2 cellular contexts compared by ENCODE assay signal in the genomic region with DNA sequence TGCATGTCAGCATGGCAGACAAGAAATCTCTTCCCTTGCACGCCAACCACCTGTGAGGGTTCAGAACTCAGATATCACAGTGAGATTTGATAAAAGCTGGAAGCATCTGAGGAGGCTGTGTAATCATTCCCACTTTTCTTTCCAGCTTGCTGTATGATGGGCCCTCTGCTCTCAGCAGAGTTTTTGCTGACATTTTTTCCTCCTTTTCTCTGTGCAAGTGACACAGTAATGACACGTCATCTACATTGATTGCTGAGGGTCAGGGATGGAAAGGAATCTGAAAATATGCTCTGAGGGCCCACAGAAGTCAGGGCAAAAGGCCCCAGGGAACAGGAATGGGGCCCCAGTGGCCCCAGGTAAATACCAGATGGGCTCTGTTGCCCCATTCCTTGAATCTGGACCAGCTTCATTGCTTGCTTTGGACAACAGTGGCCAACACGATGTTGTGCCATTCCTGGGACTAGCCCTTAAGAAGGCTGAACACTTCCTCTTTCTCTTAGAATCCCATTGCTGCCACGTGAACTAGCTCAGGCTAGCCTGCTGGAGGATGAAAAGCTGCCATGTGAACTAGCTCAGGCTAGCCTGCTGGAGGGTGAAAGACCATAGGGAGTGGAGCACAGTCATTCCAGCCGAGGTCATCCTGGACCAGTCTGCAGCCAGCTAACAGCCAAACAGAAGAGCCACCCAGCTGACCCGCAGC.
A peak's percentile ranks its signal among the peaks of the same experiment; 100 is the strongest.
TF ChIP-seq lines count a peak whose summit lies in the region.

No MANE protein-coding gene starts in this region.

TF ChIP-seq in K562, 482 proteins besides CTCF, POLR2A, EP300 and RAD21 (continued from another document):
- TF ChIP-seq NELFE (IDR thresholded peaks at IDR 0.05; ENCODE audit: insufficient read depth, insufficient read length) = no peak

TF ChIP-seq in neural cell, 6 proteins besides CTCF, POLR2A, EP300 and RAD21:
- TF ChIP-seq, protein P1, sequence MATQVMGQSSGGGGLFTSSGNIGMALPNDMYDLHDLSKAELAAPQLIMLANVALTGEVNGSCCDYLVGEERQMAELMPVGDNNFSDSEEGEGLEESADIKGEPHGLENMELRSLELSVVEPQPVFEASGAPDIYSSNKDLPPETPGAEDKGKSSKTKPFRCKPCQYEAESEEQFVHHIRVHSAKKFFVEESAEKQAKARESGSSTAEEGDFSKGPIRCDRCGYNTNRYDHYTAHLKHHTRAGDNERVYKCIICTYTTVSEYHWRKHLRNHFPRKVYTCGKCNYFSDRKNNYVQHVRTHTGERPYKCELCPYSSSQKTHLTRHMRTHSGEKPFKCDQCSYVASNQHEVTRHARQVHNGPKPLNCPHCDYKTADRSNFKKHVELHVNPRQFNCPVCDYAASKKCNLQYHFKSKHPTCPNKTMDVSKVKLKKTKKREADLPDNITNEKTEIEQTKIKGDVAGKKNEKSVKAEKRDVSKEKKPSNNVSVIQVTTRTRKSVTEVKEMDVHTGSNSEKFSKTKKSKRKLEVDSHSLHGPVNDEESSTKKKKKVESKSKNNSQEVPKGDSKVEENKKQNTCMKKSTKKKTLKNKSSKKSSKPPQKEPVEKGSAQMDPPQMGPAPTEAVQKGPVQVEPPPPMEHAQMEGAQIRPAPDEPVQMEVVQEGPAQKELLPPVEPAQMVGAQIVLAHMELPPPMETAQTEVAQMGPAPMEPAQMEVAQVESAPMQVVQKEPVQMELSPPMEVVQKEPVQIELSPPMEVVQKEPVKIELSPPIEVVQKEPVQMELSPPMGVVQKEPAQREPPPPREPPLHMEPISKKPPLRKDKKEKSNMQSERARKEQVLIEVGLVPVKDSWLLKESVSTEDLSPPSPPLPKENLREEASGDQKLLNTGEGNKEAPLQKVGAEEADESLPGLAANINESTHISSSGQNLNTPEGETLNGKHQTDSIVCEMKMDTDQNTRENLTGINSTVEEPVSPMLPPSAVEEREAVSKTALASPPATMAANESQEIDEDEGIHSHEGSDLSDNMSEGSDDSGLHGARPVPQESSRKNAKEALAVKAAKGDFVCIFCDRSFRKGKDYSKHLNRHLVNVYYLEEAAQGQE (IDR thresholded peaks at IDR 0.05; ENCODE audit: borderline replicate concordance) = peak; percentile 51
- TF ChIP-seq MXI1 (conservative IDR thresholded peaks at IDR 0.05; ENCODE audit: poor library complexity, severe bottlenecking) = no peak
- TF ChIP-seq EZH2 (IDR thresholded peaks at IDR 0.05; ENCODE audit: borderline replicate concordance, insufficient read depth, low read length, poor library complexity, severe bottlenecking) = no peak
- no peak for TF ChIP-seq SMC3 (conservative IDR thresholded peaks at IDR 0.05; ENCODE audit: poor library complexity)
- peak; percentile 16 for TF ChIP-seq POLR2AphosphoS5 (IDR thresholded peaks at IDR 0.05)
TF ChIP-seq in neural cell: peak in this region for 2.
